Comparison of ENCODE assay signal across 8 cellular contexts in genomic region chr1:162023547-162024501, GRCh38. TPM values are rescaled to one million over a fixed set of nuclear protein-coding genes. Genes with fewer than 3 reads are reported as not detected.
DNase-seq lines count a peak whose midpoint lies in the region; ATAC-seq, FAIRE-seq and TF ChIP-seq lines count a peak whose summit lies in the region.

Gene OLFML2B (minus strand): TSS chr1:162023869. CDS start chr1:162023430, 439 bp downstream.

- TF ChIP-seq EP300 in HepG2 (IDR thresholded peaks at IDR 0.05; ENCODE audit: low read depth in 2 of 2, low read length in 2 of 2) (no peak), HepG2 (CRISPR knock-in tag; IDR thresholded peaks at IDR 0.05; ENCODE audit: borderline replicate concordance) (no peak)

- POLR2A ChIA-PET in HEK293 (lab: Yijun Ruan, JAX), result interaction anchor here (0.9 to 1.3 kb wide), 4 partner anchors 9 to 274 kb away, joined by 3 to 12 read pairs (median 3); partner anchors contain the start of gene DUSP12
- POLR2A ChIA-PET in HepG2 (lab: Yijun Ruan, JAX), result interaction anchor here (1.2 kb wide), 1 partner anchor 11 kb away, joined by 3 read pairs; no protein-coding TSS in a partner anchor

- TF ChIP-seq CTCF in HEK293 (tag by site-specific recombination; IDR thresholded peaks at IDR 0.05), result no peak; the same call in 1 of the 2 replicates
- TF ChIP-seq CTCF in HepG2 (CRISPR knock-in tag; IDR thresholded peaks at IDR 0.05), result peak; percentile 41; the same call in 1 of the 2 replicates

- H3K27ac ChIP-seq in HEK293 (ENCODE audit: extremely low read depth, low read depth, low read length) (no peak within 1 kb of the TSS; the same call in 1 of the 2 replicates), duodenal mucosa (ENCODE audit: low read depth, low read length) (no peak within 1 kb of the TSS), HepG2 (ENCODE audit: extremely low read length, insufficient read depth, low read length) (no peak within 1 kb of the TSS)

- H3K36me3 Mint-ChIP-seq in activated CD4-positive, alpha-beta T cell treated with anti-CD3 and anti-CD28 coated beads, Interleukin-2, amount 10 ng/mL, durations not matched to agents 24 days and 14 days (ENCODE audit: low read depth), result no peaks in the 10 kb centered on the region

- H3K4me3 ChIP-seq in HEK293 (ENCODE audit: low read depth, low read length) (peak within 1 kb of the TSS; percentile 43), duodenal mucosa (ENCODE audit: low read depth in 1 of 2, low read length in 2 of 2) (peak within 1 kb of the TSS; percentile 76 to 77), HepG2 (replicated peaks in 1 of 3; ENCODE audit: insufficient read depth in 1 of 3, low read depth in 2 of 3, low read length in 3 of 3) (peak within 1 kb of the TSS; percentile 47 to 71 (median 59))

- FAIRE-seq in HepG2 (lab: Jason Lieb, UNC), result peak; percentile 72

- no peaks in the 10 kb centered on the region for H3K9me3 ChIP-seq in HEK293 (ENCODE audit: control insufficient read depth, insufficient read depth, low read depth, low read length)
- H3K9me3 ChIP-seq in duodenal mucosa (ENCODE audit: control insufficient read depth in 1 of 2, low read length in 2 of 2), result no peaks in the 10 kb centered on the region
- H3K9me3 ChIP-seq in HepG2 (ENCODE audit: low read length), result peaks cover 9% of the 10 kb centered on the region; the same call in 1 of the 2 replicates

- H3K27me3 ChIP-seq in duodenal mucosa (ENCODE audit: control insufficient read depth in 1 of 2, insufficient read depth in 2 of 2, low read length in 2 of 2) (peaks cover 14 to 23% of the 10 kb centered on the region in 2 donors), HepG2 (ENCODE audit: control insufficient read depth in 1 of 2, insufficient read depth in 2 of 2, low read length in 2 of 2) (peaks cover 3 to 43% of the 10 kb centered on the region in 2 experiments)

- H3K4me3 Mint-ChIP-seq in activated CD4-positive, alpha-beta T cell treated with anti-CD3 and anti-CD28 coated beads, Interleukin-2, amount 10 ng/mL, durations not matched to agents 24 days and 14 days, result peak within 1 kb of the TSS; percentile 90

- 0 out of 2 replicates have a peak, but pooled peaks have one; percentile 3 for TF ChIP-seq RAD21 in HepG2 (CRISPR knock-in tag; IDR thresholded peaks at IDR 0.05)

- peak within 1 kb of the TSS; percentile 86 for H3K4me2 ChIP-seq in HepG2 (ENCODE audit: low read depth, low read length)

- peaks cover 52% of the 10 kb centered on the region for H3K27me3 Mint-ChIP-seq in activated CD4-positive, alpha-beta T cell treated with anti-CD3 and anti-CD28 coated beads, Interleukin-2, amount 10 ng/mL, durations not matched to agents 24 days and 14 days

- peaks cover 11% of the 10 kb centered on the region for H3K4me1 Mint-ChIP-seq in activated CD4-positive, alpha-beta T cell treated with anti-CD3 and anti-CD28 coated beads, Interleukin-2, amount 10 ng/mL, durations not matched to agents 24 days and 14 days

- H3K9ac ChIP-seq in duodenal mucosa (ENCODE audit: low read depth in 1 of 2, low read length in 2 of 2) (peak within 1 kb of the TSS; percentile 29 to 35), HepG2 (ENCODE audit: insufficient read depth, low read depth, low read length) (no peak within 1 kb of the TSS)

- H3K9me3 Mint-ChIP-seq in activated CD4-positive, alpha-beta T cell treated with anti-CD3 and anti-CD28 coated beads, Interleukin-2, amount 10 ng/mL, durations not matched to agents 24 days and 14 days, result no peaks in the 10 kb centered on the region

- 2% methylated on average over 18 of the region's 85 CpGs for WGBS in HepG2 (ENCODE audit: low lambda C conversion rate)

- ATAC-seq in HepG2 (peak; percentile 90), GM21360 (IDR thresholded peaks at IDR 0.05; ENCODE audit: unreplicated experiment) (no peak)

- H2AFZ ChIP-seq in HepG2 (ENCODE audit: low read length), result no peak within 1 kb of the TSS

- in situ Hi-C loops in HepG2 (cut with HindIII; ENCODE audit: extremely low pct_ligation_motif_present, low pct_unique_long_range_greater_than_20kb), result no loop called here

- CTCF ChIA-PET in HEK293 (lab: Yijun Ruan, JAX) (interaction anchor here (0.5 to 4.2 kb wide), 12 partner anchors 12 to 481 kb away, joined by 3 to 30 read pairs (median 4); no protein-coding TSS in a partner anchor), HepG2 (lab: Yijun Ruan, JAX; ENCODE audit: low intra/inter-chr PET ratio, low total read pairs) (no interaction called here)

- H3K36me3 ChIP-seq in HEK293 (ENCODE audit: control insufficient read depth in 2 of 2, insufficient read depth in 1 of 2, low read length in 2 of 2) (no peaks in the 10 kb centered on the region), duodenal mucosa (ENCODE audit: control insufficient read depth in 1 of 2, insufficient read depth in 2 of 2, low read length in 2 of 2) (no peaks in the 10 kb centered on the region), HepG2 (replicated peaks in 1 of 2; ENCODE audit: control insufficient read depth in 1 of 2, insufficient read depth in 2 of 2, low read length in 2 of 2) (no peaks in the 10 kb centered on the region)

- intact Hi-C loops in activated CD4-positive, alpha-beta T cell treated with anti-CD3 and anti-CD28 coated beads, Interleukin-2, amount 10 ng/mL, durations not matched to agents 24 days and 14 days (cut with micrococcal nuclease), result loop anchor here (2.0 kb wide), 1 partner anchor 231 kb away; no protein-coding TSS in a partner anchor
- intact Hi-C loops in HepG2 (cut with micrococcal nuclease; ENCODE audit: unreplicated experiment), result no loop called here

- H3K79me2 ChIP-seq in HepG2 (ENCODE audit: insufficient read depth, low read length), result no peaks in the 10 kb centered on the region

- BruUV-seq in HepG2 (replicated peaks; lab: Mats Ljungman, UMichigan), result no TSS peak

- H3K4me1 ChIP-seq in HEK293 (ENCODE audit: control insufficient read depth, insufficient read depth, low read length), result peaks cover 12% of the 10 kb centered on the region
- H3K4me1 ChIP-seq in duodenal mucosa (ENCODE audit: control insufficient read depth in 1 of 2, insufficient read depth in 2 of 2, low read length in 2 of 2), result peaks cover 6 to 11% of the 10 kb centered on the region in 2 donors
- 0 out of 2 replicates have a peak, but pooled peaks cover 5% of the 10 kb centered on the region for H3K4me1 ChIP-seq in HepG2 (ENCODE audit: insufficient read depth, low read length)

- peak within 1 kb of the TSS; percentile 36 for H3K27ac Mint-ChIP-seq in activated CD4-positive, alpha-beta T cell treated with anti-CD3 and anti-CD28 coated beads, Interleukin-2, amount 10 ng/mL, durations not matched to agents 24 days and 14 days

- peak; percentile 82 for DNase-seq in DMS53 (lab: John Stamatoyannopoulos, UW)
- peak; percentile 82 for DNase-seq in NCI-H2227 (lab: John Stamatoyannopoulos, UW; ENCODE audit: unreplicated experiment)
- peak; percentile 89 for DNase-seq in activated CD4-positive, alpha-beta T cell treated with anti-CD3 and anti-CD28 coated beads, Interleukin-2, amount 10 ng/mL, durations not matched to agents 24 days and 14 days
- peak; percentile 58 for DNase-seq in HepG2 (ENCODE audit: low spot score)
- peak; percentile 52 for DNase-seq in stimulated activated CD4-positive, alpha-beta T cell treated with anti-CD3 and anti-CD28 coated beads, Interleukin-4, amount 100 ng/mL, for 1 hour

- H4K20me1 ChIP-seq in HepG2 (ENCODE audit: insufficient read depth, low read length), result no peaks in the 10 kb centered on the region

- TF ChIP-seq POLR2A in HepG2 (IDR thresholded peaks at IDR 0.05; ENCODE audit: insufficient read depth in 1 of 2, low read depth in 2 of 2, low read length in 2 of 2), result no peak

TF ChIP-seq in HEK293, 187 proteins besides CTCF, POLR2A, EP300 and RAD21 (continues in another document):
- TF ChIP-seq REPIN1 (tag by site-specific recombination; IDR thresholded peaks at IDR 0.05; ENCODE audit: low read depth) (no peak), ZNF23 (tag by site-specific recombination; IDR thresholded peaks at IDR 0.05; ENCODE audit: borderline replicate concordance) (no peak), ZNF747 (tag by site-specific recombination; IDR thresholded peaks at IDR 0.05) (no peak), ZNF174 (tag by site-specific recombination; IDR thresholded peaks at IDR 0.05) (no peak), SP3 (tag by site-specific recombination; IDR thresholded peaks at IDR 0.05) (peak; percentile 43)

TF ChIP-seq in HepG2, 621 proteins besides CTCF, POLR2A, EP300 and RAD21 (continues in another document):
- TF ChIP-seq ERF (CRISPR knock-in tag; IDR thresholded peaks at IDR 0.05) (0 out of 2 replicates have a peak, but pooled peaks have one; percentile 14), RORA (CRISPR knock-in tag; IDR thresholded peaks at IDR 0.05) (no peak), THAP11 (CRISPR knock-in tag; IDR thresholded peaks at IDR 0.05) (no peak)

RNA-seq across cellular contexts. Expression of gene OLFML2B, which starts in this region (rescaled TPM):
- not detected in 2 replicates for total RNA-seq in activated CD4-positive, alpha-beta T cell treated with anti-CD3 and anti-CD28 coated beads, Interleukin-2, amount 10 ng/mL, durations not matched to agents 24 days and 14 days
- not detected in 2 replicates for total RNA-seq in HepG2 (2016; rRNA removed; fragmentation: Illumina TruSeq; extraction: Trizol)
- not detected in 2 replicates for total RNA-seq in HepG2 (2016; cell fraction: cytosol; rRNA removed; fragmentation: Illumina TruSeq; extraction: Trizol; ENCODE audit: low read depth)
- total RNA-seq in HepG2 (2016; cell fraction: insoluble cytoplasmic fraction; rRNA removed; fragmentation: Illumina TruSeq; extraction: Trizol), result not detected in 2 replicates
- total RNA-seq in HepG2 (2016; cell fraction: membrane; rRNA removed; fragmentation: Illumina TruSeq; extraction: Trizol), result not detected in 2 replicates
- total RNA-seq in HepG2 (2016; cell fraction: nucleus; rRNA removed; fragmentation: Illumina TruSeq; extraction: Trizol), result not detected in 2 replicates
- polyA plus RNA-seq in HepG2 (2011; rRNA removed), result not detected in 2 replicates
- polyA plus RNA-seq in HepG2 (2011; cell fraction: cytosol; rRNA removed), result not detected in 2 replicates
- not detected in 2 replicates for polyA plus RNA-seq in HepG2 (2011; cell fraction: nucleus; rRNA removed)
- not detected in 2 replicates for polyA plus RNA-seq in HepG2 (2012)
- not detected in 2 replicates for polyA plus RNA-seq in HepG2 (2016; cell fraction: cytosol; fragmentation: Illumina TruSeq; extraction: Trizol; ENCODE audit: low read depth)
- not detected in 2 replicates for polyA plus RNA-seq in HepG2 (2016; cell fraction: insoluble cytoplasmic fraction; fragmentation: Illumina TruSeq; extraction: Trizol; ENCODE audit: low read depth)
- not detected in 2 replicates for polyA plus RNA-seq in HepG2 (2016; cell fraction: membrane; fragmentation: Illumina TruSeq; extraction: Trizol; ENCODE audit: low read depth)
- not detected in 2 replicates for polyA plus RNA-seq in HepG2 (2016; cell fraction: nucleus; fragmentation: Illumina TruSeq; extraction: Trizol; ENCODE audit: insufficient read depth, low read depth)
- 0.05 TPM in 1 of 2 replicates, not detected in the other for polyA minus RNA-seq in HepG2 (2011; rRNA and poly(A)+ RNA removed; ENCODE audit: low replicate concordance)
- not detected in 2 replicates for polyA minus RNA-seq in HepG2 (2011; cell fraction: cytosol; rRNA and poly(A)+ RNA removed)
- polyA minus RNA-seq in HepG2 (2011; cell fraction: nucleus; rRNA and poly(A)+ RNA removed), result not detected in 2 replicates

Comparison
In these comparisons a context has a peak if more than half of its experiments do, and no peak if none do; other contexts are left out.
1. Peak in DNase-seq in activated CD4-positive, alpha-beta T cell treated with anti-CD3 and anti-CD28 coated beads, Interleukin-2, amount 10 ng/mL, durations not matched to agents 24 days and 14 days; RNA of the gene not detected or under 1 TPM.
2. Peak in DNase-seq, ATAC-seq, H3K4me3 ChIP-seq and H3K4me2 ChIP-seq in HepG2; RNA of the gene not detected or under 1 TPM.